1 cellular context compared by ENCODE assay signal in genomic region chr7:38105874-38106483, GRCh38.
TF ChIP-seq lines count a peak whose summit lies in the region.

No MANE protein-coding gene starts in this region.

TF ChIP-seq in WTC11, 78 proteins besides CTCF, POLR2A, EP300 and RAD21 (continued from another document):
- TF ChIP-seq ZNF512 (CRISPR knock-in tag; IDR thresholded peaks at IDR 0.05; ENCODE audit: borderline replicate concordance), result no peak
- no peak for TF ChIP-seq ETV6 (CRISPR knock-in tag; IDR thresholded peaks at IDR 0.05)
- TF ChIP-seq GRHL2 (CRISPR knock-in tag; IDR thresholded peaks at IDR 0.05; ENCODE audit: insufficient replicate concordance, severe bottlenecking), result no peak
- no peak for TF ChIP-seq SMAD4 (CRISPR knock-in tag; IDR thresholded peaks at IDR 0.05)
- TF ChIP-seq FOXJ3 (CRISPR knock-in tag; IDR thresholded peaks at IDR 0.05; ENCODE audit: borderline replicate concordance), result no peak
